In the genomic region with DNA sequence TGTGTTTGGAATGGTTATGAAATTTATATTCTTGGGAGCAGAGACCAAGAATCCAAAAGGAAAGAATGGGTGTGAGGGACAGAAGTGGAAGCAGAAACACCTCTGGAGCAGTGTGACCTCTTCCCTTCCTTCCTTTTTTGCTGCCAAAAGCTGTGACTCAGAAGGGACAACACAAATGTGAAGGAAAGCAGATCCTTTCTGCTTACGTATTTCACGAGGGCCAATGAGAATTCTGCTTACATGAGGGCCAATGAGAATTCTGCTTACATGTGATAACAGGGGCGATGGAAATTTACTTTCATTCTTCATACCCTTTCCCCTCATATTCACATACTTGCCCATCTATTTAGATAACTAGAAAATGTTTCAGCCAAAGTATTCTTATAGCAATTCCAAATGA, we compare ENCODE assay signal across 9 cellular contexts.
DNase-seq lines count a peak whose midpoint lies in the region; ATAC-seq and TF ChIP-seq lines count a peak whose summit lies in the region.
"Had no signal": no experiment of that assay in that cellular context is flagged by ENCODE, and none has a peak within 500 bp of the region (broad histone marks: within the 10 kb centered on the region; RNA-seq: fewer than 3 reads in every experiment).

No MANE protein-coding gene starts in this region.

- DNase-seq in ELR (ENCODE audit: low read depth) (peak; percentile 89), M059J (ENCODE audit: low read depth) (peak; percentile 87), endodermal cell (peak; percentile 68), non-pigmented ciliary epithelial cell (ENCODE audit: low read depth) (peak; percentile 2), NCI-H1048 (lab: John Stamatoyannopoulos, UW) (no peak), WERI-Rb-1 (no peak)

- ATAC-seq in HG03045 (IDR thresholded peaks at IDR 0.05; ENCODE audit: unreplicated experiment): no peak
- no peak for ATAC-seq in HG03565 (IDR thresholded peaks at IDR 0.05; ENCODE audit: unreplicated experiment)

- H3K9me3 Mint-ChIP-seq in endodermal cell: peaks cover 15% of the 10 kb centered on the region

- H3K9me3 ChIP-seq in endodermal cell (ENCODE audit: control insufficient read depth, low read length) (peaks cover 11% of the 10 kb centered on the region), WERI-Rb-1 (ENCODE audit: severe bottlenecking) (no peaks in the 10 kb centered on the region)

- TF ChIP-seq CTCF in endodermal cell (conservative IDR thresholded peaks at IDR 0.05): no peak
- no peak for TF ChIP-seq CTCF in WERI-Rb-1 (IDR thresholded peaks at IDR 0.05; ENCODE audit: low read depth, low read length)

- H3K27ac ChIP-seq in endodermal cell (ENCODE audit: low read depth, low read length) (no peak overlapping the region), WERI-Rb-1 (no peak overlapping the region)
- H3K27ac ChIP-seq: VCaP had no signal

- no peak overlapping the region for H3K27ac Mint-ChIP-seq in endodermal cell

- H3K36me3 Mint-ChIP-seq in endodermal cell (ENCODE audit: low read depth): no peaks in the 10 kb centered on the region

- H3K4me3 Mint-ChIP-seq in endodermal cell: no peak overlapping the region

- H3K9ac ChIP-seq in endodermal cell (ENCODE audit: extremely low read depth, low read length, poor library complexity, severe bottlenecking): no peak overlapping the region

- H3K36me3 ChIP-seq in endodermal cell (ENCODE audit: control insufficient read depth, insufficient read depth, low read length) (no peaks in the 10 kb centered on the region), WERI-Rb-1 (no peaks in the 10 kb centered on the region)

- no peaks in the 10 kb centered on the region for H3K4me1 ChIP-seq in endodermal cell (ENCODE audit: control insufficient read depth, insufficient read depth, low read length)

- H3K4me1 Mint-ChIP-seq in endodermal cell: peaks cover 3% of the 10 kb centered on the region

- H3K27me3 ChIP-seq in endodermal cell (ENCODE audit: control insufficient read depth, insufficient read depth, low read length, poor library complexity, severe bottlenecking) (no peaks in the 10 kb centered on the region), WERI-Rb-1 (ENCODE audit: insufficient read depth, low read depth, severe bottlenecking) (no peaks in the 10 kb centered on the region)

- H3K4me3 ChIP-seq in endodermal cell (ENCODE audit: low read length): no peak overlapping the region
- no peak overlapping the region for H3K4me3 ChIP-seq in WERI-Rb-1 (ENCODE audit: low read depth, low read length)

- WGBS in endodermal cell (ENCODE audit: insufficient coverage in 1 of 2, insufficient read length in 1 of 2), 2 experiments: 81 to 88% methylated on average over 2 to 3 of the region's 3 CpGs

- no peaks in the 10 kb centered on the region for H3K27me3 Mint-ChIP-seq in endodermal cell (ENCODE audit: insufficient read depth)

Comparison
In these comparisons a context has a peak if more than half of its experiments do, and no peak if none do; other contexts are left out.
1. DNase-seq: peak in ELR (single experiment), M059J (single experiment), endodermal cell (single experiment) and non-pigmented ciliary epithelial cell (single experiment); none in NCI-H1048 (single experiment) and WERI-Rb-1 (single experiment).